ENCODE assay signal across 9 cellular contexts in genomic region chr3:183435701-183436100, GRCh38. TPM values are rescaled to one million over a fixed set of nuclear protein-coding genes. Genes with fewer than 3 reads are reported as not detected.
DNase-seq lines count a peak whose midpoint lies in the region; ATAC-seq, FAIRE-seq and TF ChIP-seq lines count a peak whose summit lies in the region.
"Had no signal": no experiment of that assay in that cellular context is flagged by ENCODE, and none has a peak within 500 bp of the region (broad histone marks: within the 10 kb centered on the region; RNA-seq: fewer than 3 reads in every experiment).

No MANE protein-coding gene starts in this region.

- DNase-seq in GM18507 (ENCODE audit: extremely low spot score, insufficient read length, low read depth) (peak; percentile 12), H1 (ENCODE audit: low read depth in 1 of 2, low spot score in 2 of 2) (no peak), NCI-H2227 (lab: John Stamatoyannopoulos, UW; ENCODE audit: unreplicated experiment) (no peak), HT-29 (ENCODE audit: low spot score) (no peak), amygdala (lab: John Stamatoyannopoulos, UW) (no peak)
- no peak for DNase-seq in effector CD4-positive, alpha-beta T cell

- H2BK120ac ChIP-seq in H1 (replicated peaks; ENCODE audit: low read depth, low read length) = no peak overlapping the region

- no peak overlapping the region for H3K56ac ChIP-seq in H1 (replicated peaks; ENCODE audit: insufficient read length, low read depth, low read length)

- H3K4ac ChIP-seq in H1 (replicated peaks; ENCODE audit: insufficient read length, low read depth, low read length) = no peak overlapping the region

- H4K20me1 ChIP-seq in H1 (replicated peaks in 1 of 2; ENCODE audit: control insufficient read depth in 1 of 2, insufficient read depth in 2 of 2, low read length in 2 of 2) = no peaks in the 10 kb centered on the region

- H4K8ac ChIP-seq in H1 (ENCODE audit: extremely low read depth, insufficient read depth, low read length) = no peak overlapping the region

- peak overlapping the region; percentile 42; the same call in 1 of the 2 replicates for H2BK5ac ChIP-seq in H1 (ENCODE audit: low read depth, low read length)

- H3K4me1 ChIP-seq in H1 (replicated peaks in 1 of 4; ENCODE audit: control insufficient read depth in 3 of 4, insufficient read depth in 4 of 4, low read length in 3 of 4) = peaks cover 7 to 26% (median 18%) of the 10 kb centered on the region in 4 experiments; a peak in 6 of 7 replicates
- H3K4me1 ChIP-seq: HAP-1 had no signal

- FAIRE-seq in GM18507 (lab: Jason Lieb, UNC) = peak; percentile 41
- no peak for FAIRE-seq in H1 (lab: Jason Lieb, UNC)

- TF ChIP-seq RAD21 in H1 (IDR thresholded peaks at IDR 0.05 in 1 of 2, conservative IDR thresholded peaks at IDR 0.05 in 1 of 2; ENCODE audit: low read depth in 2 of 2, low read length in 2 of 2) = no peak

- H2BK20ac ChIP-seq in H1 (ENCODE audit: low read length) = peak overlapping the region; percentile 53; the same call in 1 of the 2 replicates

- H3K79me2 ChIP-seq in H1 (ENCODE audit: control insufficient read depth in 1 of 2, insufficient read depth in 2 of 2, low read length in 2 of 2) = no peaks in the 10 kb centered on the region

- 47% methylated on average over 1 of the region's 1 CpG; no CpG with 5 or more reads in 1 of the 2 experiments for WGBS in H1 (ENCODE audit: extremely low coverage in 1 of 2, insufficient coverage in 1 of 2, insufficient read length in 1 of 2, insufficient replicate concordance in 2 of 2, low coverage in 1 of 2, low lambda C conversion rate in 2 of 2, missing lambda C conversion rate in 1 of 2), 2 experiments

- peak overlapping the region in 1 of 4 experiments; percentile 44; a peak in 2 of 8 replicates for H3K4me3 ChIP-seq in H1 (ENCODE audit: extremely low read depth in 1 of 4, insufficient read depth in 2 of 4, low read depth in 3 of 4, low read length in 4 of 4)
- H3K4me3 ChIP-seq: HAP-1 had no signal

- CTCF ChIA-PET in H1 (lab: Charles Lee; ENCODE audit: partially characterized antibody) = no interaction called here

- no peak overlapping the region for H2BK12ac ChIP-seq in H1 (ENCODE audit: low read depth, low read length)

- no peak overlapping the region for H2AK5ac ChIP-seq in H1 (ENCODE audit: low read depth, low read length)

- no peak overlapping the region for H2BK15ac ChIP-seq in H1 (ENCODE audit: low read length)

- POLR2A ChIA-PET in H1 (lab: Charles Lee; ENCODE audit: partially characterized antibody) = interaction anchor here (0.7 to 1.1 kb wide), 3 partner anchors 12 to 262 kb away, joined by 3 to 4 read pairs (median 3); partner anchors contain the start of gene YEATS2

- no peaks in the 10 kb centered on the region for H3K9me3 ChIP-seq in H1 (ENCODE audit: insufficient read depth in 2 of 2, low read depth in 1 of 2, low read length in 1 of 2)
- H3K9me3 ChIP-seq: HAP-1 had no signal

- peaks cover 0 to 2% (median 0%) of the 10 kb centered on the region in 4 experiments; a peak in 1 of 7 replicates for H3K27me3 ChIP-seq in H1 (replicated peaks in 1 of 4; ENCODE audit: control insufficient read depth in 3 of 4, extremely low read depth in 1 of 4, insufficient read depth in 3 of 4, low read length in 3 of 4)

- ATAC-seq in GM21381 (IDR thresholded peaks at IDR 0.05; ENCODE audit: unreplicated experiment) (peak; percentile 85), HG03439 (IDR thresholded peaks at IDR 0.05; ENCODE audit: unreplicated experiment) (peak; percentile 86)

- H4K91ac ChIP-seq in H1 (replicated peaks; ENCODE audit: insufficient read length, low read length) = no peak overlapping the region

- TF ChIP-seq EP300 in H1 (IDR thresholded peaks at IDR 0.05; ENCODE audit: borderline replicate concordance in 1 of 2, low read depth in 2 of 2, low read length in 2 of 2) = no peak

- H3K23me2 ChIP-seq in H1 (ENCODE audit: low read depth, low read length) = no peaks in the 10 kb centered on the region; the same call in 1 of the 2 replicates

- no peak for TF ChIP-seq CTCF in H1 (IDR thresholded peaks at IDR 0.05; ENCODE audit: control extremely low read depth in 1 of 3, insufficient read depth in 1 of 3, low read depth in 1 of 3, low read length in 3 of 3)

- H3K4me2 ChIP-seq in H1 (ENCODE audit: insufficient read depth in 1 of 2, low read depth in 2 of 2, low read length in 2 of 2) = peak overlapping the region; percentile 64 to 67; a peak in 3 of 4 replicates

- H3K14ac ChIP-seq in H1 (ENCODE audit: insufficient read length) = no peak overlapping the region

- H3K79me1 ChIP-seq in H1 (ENCODE audit: low read depth, low read length) = no peaks in the 10 kb centered on the region

- no peak overlapping the region for H2AFZ ChIP-seq in H1 (ENCODE audit: low read length)

- no peaks in the 10 kb centered on the region for H3K36me3 ChIP-seq in H1 (ENCODE audit: control insufficient read depth in 2 of 4, insufficient read depth in 4 of 4, low read length in 3 of 4)
- H3K36me3 ChIP-seq: HAP-1 had no signal

- H3K27ac ChIP-seq in H1 (ENCODE audit: low read depth, low read length) = no peak overlapping the region

- TF ChIP-seq POLR2A in H1 (IDR thresholded peaks at IDR 0.05; ENCODE audit: control extremely low read depth in 1 of 2, low read depth in 2 of 2, low read length in 2 of 2) = no peak

- no peak overlapping the region for H4K5ac ChIP-seq in H1 (ENCODE audit: insufficient read length, low read depth, low read length)

- H3K23ac ChIP-seq in H1 (ENCODE audit: insufficient read length) = no peak overlapping the region

- H3K18ac ChIP-seq in H1 (ENCODE audit: extremely low read depth, low read length) = peak overlapping the region; percentile 64; the same call in 1 of the 2 replicates

- H3K9ac ChIP-seq in H1 (replicated peaks in 1 of 4; ENCODE audit: extremely low read depth in 1 of 4, low read depth in 3 of 4, low read length in 3 of 4) = no peak overlapping the region

TF ChIP-seq in H1, 55 proteins besides CTCF, POLR2A, EP300 and RAD21:
- no peak for TF ChIP-seq HDAC2 (IDR thresholded peaks at IDR 0.05; ENCODE audit: borderline replicate concordance in 1 of 2, low read depth in 2 of 2, low read length in 2 of 2)
- TF ChIP-seq SIN3A (conservative IDR thresholded peaks at IDR 0.05 in 1 of 2, IDR thresholded peaks at IDR 0.05 in 1 of 2; ENCODE audit: low read depth in 1 of 2, low read length in 2 of 2) = no peak
- no peak for TF ChIP-seq TBP (IDR thresholded peaks at IDR 0.05; ENCODE audit: low read depth, low read length)
- TF ChIP-seq, protein P1, sequence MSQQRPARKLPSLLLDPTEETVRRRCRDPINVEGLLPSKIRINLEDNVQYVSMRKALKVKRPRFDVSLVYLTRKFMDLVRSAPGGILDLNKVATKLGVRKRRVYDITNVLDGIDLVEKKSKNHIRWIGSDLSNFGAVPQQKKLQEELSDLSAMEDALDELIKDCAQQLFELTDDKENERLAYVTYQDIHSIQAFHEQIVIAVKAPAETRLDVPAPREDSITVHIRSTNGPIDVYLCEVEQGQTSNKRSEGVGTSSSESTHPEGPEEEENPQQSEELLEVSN (IDR thresholded peaks at IDR 0.05) = no peak
- TF ChIP-seq ATF2 (IDR thresholded peaks at IDR 0.05; ENCODE audit: low read length) = no peak
- no peak for TF ChIP-seq SRF (IDR thresholded peaks at IDR 0.05; ENCODE audit: low read depth, low read length)
- TF ChIP-seq JUND (IDR thresholded peaks at IDR 0.05; ENCODE audit: low read length) = no peak
- no peak for TF ChIP-seq BRCA1 (IDR thresholded peaks at IDR 0.05; ENCODE audit: low read depth, low read length)
- no peak for TF ChIP-seq CBX5 (IDR thresholded peaks at IDR 0.05; ENCODE audit: low read depth, low read length)
- no peak for TF ChIP-seq SIX5 (IDR thresholded peaks at IDR 0.05; ENCODE audit: low read depth, low read length)
- no peak for TF ChIP-seq YY1 (IDR thresholded peaks at IDR 0.05; ENCODE audit: low read depth, low read length)
- no peak for TF ChIP-seq MAFK (IDR thresholded peaks at IDR 0.05; ENCODE audit: low read depth, low read length)
- no peak for TF ChIP-seq KDM1A (IDR thresholded peaks at IDR 0.05; ENCODE audit: borderline replicate concordance, low read length)
- TF ChIP-seq USF2 (IDR thresholded peaks at IDR 0.05; ENCODE audit: low read length) = no peak
- TF ChIP-seq RBBP5 (IDR thresholded peaks at IDR 0.05; ENCODE audit: borderline replicate concordance, low read depth, low read length) = no peak
- TF ChIP-seq CEBPB (IDR thresholded peaks at IDR 0.05; ENCODE audit: low read depth, low read length) = no peak
- no peak for TF ChIP-seq TAF7 (optimal IDR thresholded peaks at IDR 0.05; ENCODE audit: borderline replicate concordance, low read depth, low read length)
TF ChIP-seq in H1: peak in this region for 0.

RNA-seq across cellular contexts. Expression of gene MCF2L2, which starts 7.3 kb away (rescaled TPM):
- 12.2 and 13.7 TPM in 2 replicates for total RNA-seq in H1 (2021; fragmentation: NEBNext Ultra II Directional; extraction: Animal tissue kit (Norgen Biotek cat#: 25700))
- polyA plus RNA-seq in H1 (2011; rRNA removed) = 4.1 and 4.2 TPM in 2 replicates
- polyA plus RNA-seq in H1 (2011; cell fraction: cytosol; rRNA removed) = 5.8 TPM
- 15.6 TPM for polyA plus RNA-seq in H1 (2011; cell fraction: nucleus; rRNA removed)
- 5.2 to 8.0 TPM (median 5.7 TPM) in 4 replicates for polyA plus RNA-seq in H1 (2012, experiment 1 of 2)
- polyA plus RNA-seq in H1 (2012, experiment 2 of 2) = 0.46 TPM
- polyA plus RNA-seq in H1 (2013, experiment 1 of 2) = 4.7 TPM
- 4.2 TPM for polyA plus RNA-seq in H1 (2013, experiment 2 of 2)
- polyA minus RNA-seq in H1 (2011; rRNA and poly(A)+ RNA removed) = 17.6 and 18.9 TPM in 2 replicates
- 10.4 TPM for polyA minus RNA-seq in H1 (2011; cell fraction: cytosol; rRNA and poly(A)+ RNA removed)
- polyA minus RNA-seq in H1 (2011; cell fraction: nucleus; rRNA and poly(A)+ RNA removed) = 25.9 TPM
- 0.05 TPM in 1 of 2 replicates, not detected in the other for total RNA-seq in HT-29 (2014; rRNA removed; shearing (Covaris generic))

Comparison
In these comparisons a context has a peak if more than half of its experiments do, and no peak if none do; other contexts are left out.
1. RNA of gene MCF2L2, which starts 7.3 kb away (total RNA-seq): 12.2 to 13.7 TPM in H1; 0.05 TPM in HT-29; every median in the first group is over 10 times any median in the second.